ENCODE assay signal across 10 cellular contexts in genomic region chr9:125255781-125256391, GRCh38. TPM values are rescaled to one million over a fixed set of nuclear protein-coding genes. Genes with fewer than 3 reads are reported as not detected.
DNase-seq lines count a peak whose midpoint lies in the region; ATAC-seq and TF ChIP-seq lines count a peak whose summit lies in the region.
"Had no signal": no experiment of that assay in that cellular context is flagged by ENCODE, and none has a peak within 500 bp of the region (broad histone marks: within the 10 kb centered on the region; RNA-seq: fewer than 3 reads in every experiment).

No MANE protein-coding gene starts in this region.

- H3K9ac ChIP-seq in Loucy (ENCODE audit: low read depth, low read length, poor library complexity, severe bottlenecking) (no peak overlapping the region), neural cell (ENCODE audit: low read length) (no peak overlapping the region)

- peaks cover 3% of the 10 kb centered on the region for H3K4me1 ChIP-seq in Loucy (ENCODE audit: insufficient read depth, low read length, poor library complexity, severe bottlenecking)

- no peaks in the 10 kb centered on the region for H3K9me3 ChIP-seq in Loucy (ENCODE audit: insufficient read depth, low read depth, low read length)
- H3K9me3 ChIP-seq in neural cell (ENCODE audit: low read length), result no peaks in the 10 kb centered on the region

- H3K36me3 ChIP-seq in Loucy (ENCODE audit: insufficient read depth, low read length) (no peaks in the 10 kb centered on the region), neural cell (ENCODE audit: insufficient read depth, low read length) (no peaks in the 10 kb centered on the region)

- peak; percentile 54 for TF ChIP-seq RAD21 in neural cell (conservative IDR thresholded peaks at IDR 0.05)

- no peaks in the 10 kb centered on the region for H3K9me2 ChIP-seq in Loucy (replicated peaks; ENCODE audit: low read depth, low read length)
- H3K9me2 ChIP-seq in neural cell (ENCODE audit: insufficient read depth, low read length), result no peaks in the 10 kb centered on the region

- H3K79me2 ChIP-seq in Loucy (ENCODE audit: insufficient read depth, low read length) (no peaks in the 10 kb centered on the region), neural cell (replicated peaks; ENCODE audit: insufficient read depth, low read length) (no peaks in the 10 kb centered on the region)

- no peak for TF ChIP-seq EP300 in neural cell (conservative IDR thresholded peaks at IDR 0.05; ENCODE audit: poor library complexity, severe bottlenecking)

- H4K20me1 ChIP-seq in Loucy (ENCODE audit: insufficient read depth, low read length, poor library complexity, severe bottlenecking) (no peaks in the 10 kb centered on the region), neural cell (ENCODE audit: insufficient read depth) (no peaks in the 10 kb centered on the region)

- H3K4me2 ChIP-seq in Loucy (ENCODE audit: low read depth, low read length, poor library complexity, severe bottlenecking) (no peak overlapping the region), neural cell (ENCODE audit: low read length) (no peak overlapping the region)

- TF ChIP-seq CTCF in Loucy (conservative IDR thresholded peaks at IDR 0.05; ENCODE audit: low read length) (peak; percentile 74), astrocyte of the spinal cord (IDR thresholded peaks at IDR 0.05; ENCODE audit: low read depth, low read length) (peak; percentile 29), neural cell (IDR thresholded peaks at IDR 0.05; ENCODE audit: poor library complexity, severe bottlenecking) (peak; percentile 44)

- no peak overlapping the region for H3K27ac ChIP-seq in neural cell (ENCODE audit: low read length)

- no peaks in the 10 kb centered on the region for H3F3A ChIP-seq in Loucy (ENCODE audit: low read depth)
- H3F3A ChIP-seq in neural cell (ENCODE audit: insufficient read depth, low read length, poor library complexity, severe bottlenecking), result no peaks in the 10 kb centered on the region

- H3K27me3 ChIP-seq in Loucy (ENCODE audit: insufficient read depth, low read length, poor library complexity, severe bottlenecking), result no peaks in the 10 kb centered on the region
- H3K27me3 ChIP-seq in neural cell (ENCODE audit: insufficient read depth, low read depth, low read length), result no peaks in the 10 kb centered on the region

- H3K4me3 ChIP-seq in Loucy (ENCODE audit: low read length, poor library complexity, severe bottlenecking) (no peak overlapping the region), astrocyte of the spinal cord (ENCODE audit: low read depth, low read length) (no peak overlapping the region), neural cell (ENCODE audit: low read length) (no peak overlapping the region)

- DNase-seq in NCI-H82 (lab: John Stamatoyannopoulos, UW), result peak; percentile 59
- no peak for DNase-seq in NCI-H82 treated with DMSO at 0.1 percent for 48 hours (lab: John Stamatoyannopoulos, UW; ENCODE audit: unreplicated experiment)
- no peak for DNase-seq in astrocyte of the spinal cord (ENCODE audit: low read depth, low spot score)
- no peak for DNase-seq in NCI-H446 (lab: John Stamatoyannopoulos, UW)
- DNase-seq: CD8-positive, alpha-beta T cell; NCI-H226 had no signal

- ATAC-seq in GM21576 (IDR thresholded peaks at IDR 0.05; ENCODE audit: unreplicated experiment) (no peak), HG03442 (IDR thresholded peaks at IDR 0.05; ENCODE audit: unreplicated experiment) (no peak)
- ATAC-seq: CD8-positive, alpha-beta T cell had no signal

- H2AFZ ChIP-seq in Loucy (ENCODE audit: low read length) (no peak overlapping the region), neural cell (ENCODE audit: low read depth, low read length) (no peak overlapping the region)

- in situ Hi-C loops in astrocyte of the spinal cord (cut with HindIII; ENCODE audit: low sequenced_read_pairs), result no loop called here

TF ChIP-seq in neural cell, 6 proteins besides CTCF, POLR2A, EP300 and RAD21:
- TF ChIP-seq SMC3 (conservative IDR thresholded peaks at IDR 0.05; ENCODE audit: poor library complexity) (peak; percentile 40), POLR2AphosphoS5 (IDR thresholded peaks at IDR 0.05) (no peak)
TF ChIP-seq in neural cell: peak in this region for 1.

RNA-seq across cellular contexts. Expression of gene GAPVD1, which starts 5.7 kb away (rescaled TPM):
- 39.4 and 49.2 TPM in 2 replicates for polyA plus RNA-seq in neural cell
- polyA minus RNA-seq in neural cell, result 97.6 and 111 TPM in 2 replicates

RNA-seq across cellular contexts. Expression of gene HSPA5, which starts 14.7 kb away (rescaled TPM):
- 17.6 and 20.7 TPM in 2 replicates for polyA plus RNA-seq in neural cell
- polyA minus RNA-seq in neural cell, result 39.9 and 46.1 TPM in 2 replicates

RNA-seq across cellular contexts. Expression of gene RABEPK, which starts 55.5 kb away (rescaled TPM):
- polyA plus RNA-seq in neural cell, result 58.2 and 67.2 TPM in 2 replicates
- 22.1 and 24.8 TPM in 2 replicates for polyA minus RNA-seq in neural cell
